ENCODE assay signal across 8 cellular contexts in genomic region chr19:7863157-7863970, GRCh38. TPM values are rescaled to one million over a fixed set of nuclear protein-coding genes. Genes with fewer than 3 reads are reported as not detected.
DNase-seq lines count a peak whose midpoint lies in the region; ATAC-seq lines count a peak whose summit lies in the region.
"Had no signal": no experiment of that assay in that cellular context is flagged by ENCODE, and none has a peak within 500 bp of the region (broad histone marks: within the 10 kb centered on the region; RNA-seq: fewer than 3 reads in every experiment).

No MANE protein-coding gene starts in this region.

- no peak overlapping the region for H3K27ac ChIP-seq in neuronal stem cell (replicated peaks; ENCODE audit: low read length)

- H3K4me2 ChIP-seq in neuronal stem cell (ENCODE audit: insufficient read depth, low read length, poor library complexity, severe bottlenecking): peak overlapping the region; percentile 94

- peak overlapping the region; percentile 35 for H2BK5ac ChIP-seq in neuronal stem cell (ENCODE audit: low read length)

- no peak for DNase-seq in activated CD4-positive, CD25-positive, alpha-beta regulatory T cell treated with anti-CD3 and anti-CD28 coated beads, Interleukin-2, amount 50 U/mL, for 72 hours
- no peak for DNase-seq in central memory CD8-positive, alpha-beta T cell (ENCODE audit: low spot score in 2 of 2)
- no peak for DNase-seq in neuronal stem cell (ENCODE audit: low spot score)
- no peak for DNase-seq in DMS79 (lab: John Stamatoyannopoulos, UW)
- DNase-seq in T1000 (lab: John Stamatoyannopoulos, UW): no peak
- DNase-seq: NCI-H2171 had no signal

- H3K18ac ChIP-seq in neuronal stem cell (ENCODE audit: low read length): peak overlapping the region; percentile 66

- peak overlapping the region; percentile 91 for H2AK5ac ChIP-seq in neuronal stem cell (ENCODE audit: low read depth, low read length)

- H2BK15ac ChIP-seq in neuronal stem cell (ENCODE audit: low read length): peak overlapping the region; percentile 81

- peaks cover 2 to 12% of the 10 kb centered on the region in 2 donors for H3K36me3 ChIP-seq in neuronal stem cell (replicated peaks in 1 of 2; ENCODE audit: control insufficient read depth in 2 of 2, insufficient read depth in 2 of 2, low read length in 2 of 2)

- peak overlapping the region; percentile 71 for H3K14ac ChIP-seq in neuronal stem cell (ENCODE audit: low read length)

- H3K4ac ChIP-seq in neuronal stem cell (ENCODE audit: low read length): no peak overlapping the region

- H2BK120ac ChIP-seq in neuronal stem cell (ENCODE audit: low read depth, low read length): peak overlapping the region; percentile 44

- peaks cover 2% of the 10 kb centered on the region for H3K79me1 ChIP-seq in neuronal stem cell (ENCODE audit: low read depth, low read length)

- peak overlapping the region in 1 of 2 donors; percentile 78 for H3K4me3 ChIP-seq in neuronal stem cell (ENCODE audit: low read length in 2 of 2)

- H3K9me3 ChIP-seq in neuronal stem cell (replicated peaks in 1 of 2; ENCODE audit: control insufficient read depth in 2 of 2, insufficient read depth in 1 of 2, low read depth in 1 of 2, low read length in 2 of 2): no peaks in the 10 kb centered on the region

- peak overlapping the region; percentile 82 for H4K8ac ChIP-seq in neuronal stem cell (ENCODE audit: low read depth, low read length)

- H3K9ac ChIP-seq in neuronal stem cell (ENCODE audit: low read depth, low read length, poor library complexity): peak overlapping the region; percentile 71

- H3K27ac Mint-ChIP-seq in central memory CD8-positive, alpha-beta T cell (ENCODE audit: low read depth): no peak overlapping the region
- H3K27ac Mint-ChIP-seq: T-helper 1 cell treated with Interleukin-12 subunit alpha and Interleukin-12 subunit beta and Interleukin-4 antibody, amounts not matched to agents 30 μg/mL and 1 μg/mL, for 36 hours had no signal

- peak overlapping the region; percentile 73 for H2BK12ac ChIP-seq in neuronal stem cell (ENCODE audit: low read length)

- WGBS in neuronal stem cell (ENCODE audit: extremely low coverage in 2 of 2, insufficient read length in 2 of 2, insufficient replicate concordance in 1 of 2), 2 donors: no CpG with 5 or more reads among the region's 83 CpGs

- peaks cover 11% of the 10 kb centered on the region for H3K4me1 Mint-ChIP-seq in central memory CD8-positive, alpha-beta T cell

- no peaks in the 10 kb centered on the region for H3K9me3 Mint-ChIP-seq in central memory CD8-positive, alpha-beta T cell
- H3K9me3 Mint-ChIP-seq: T-helper 1 cell treated with Interleukin-12 subunit alpha and Interleukin-12 subunit beta and Interleukin-4 antibody, amounts not matched to agents 30 μg/mL and 1 μg/mL, for 36 hours had no signal

- H3K36me3 Mint-ChIP-seq in central memory CD8-positive, alpha-beta T cell (ENCODE audit: insufficient read depth): peaks cover 1% of the 10 kb centered on the region

- peak overlapping the region; percentile 80 for H3K23ac ChIP-seq in neuronal stem cell (ENCODE audit: low read depth, low read length, poor library complexity)

- H3K4me1 ChIP-seq in neuronal stem cell (ENCODE audit: control insufficient read depth in 2 of 2, insufficient read depth in 1 of 2, low read depth in 1 of 2, low read length in 2 of 2): peaks cover 11 to 17% of the 10 kb centered on the region in 2 donors

- H3K27me3 Mint-ChIP-seq in central memory CD8-positive, alpha-beta T cell: peaks cover 36% of the 10 kb centered on the region

- peak overlapping the region; percentile 13 for H3K4me3 Mint-ChIP-seq in central memory CD8-positive, alpha-beta T cell
- H3K4me3 Mint-ChIP-seq: T-helper 1 cell treated with Interleukin-12 subunit alpha and Interleukin-12 subunit beta and Interleukin-4 antibody, amounts not matched to agents 30 μg/mL and 1 μg/mL, for 36 hours had no signal

- peak; percentile 17 to 18 for ATAC-seq in activated CD4-positive, CD25-positive, alpha-beta regulatory T cell treated with anti-CD3 and anti-CD28 coated beads, Interleukin-2, amount 50 U/mL, for 24 hours
- no peak for ATAC-seq in central memory CD8-positive, alpha-beta T cell (replicated peaks; ENCODE audit: extremely low read depth, poor library complexity, severe bottlenecking)

- peaks cover 0 to 47% (median 12%) of the 10 kb centered on the region in 3 experiments for H3K27me3 ChIP-seq in neuronal stem cell (ENCODE audit: control insufficient read depth in 3 of 3, insufficient read depth in 3 of 3, low read depth in 1 of 3, low read length in 3 of 3)

- no peak overlapping the region for H2AFZ ChIP-seq in neuronal stem cell (ENCODE audit: low read length)

- H4K91ac ChIP-seq in neuronal stem cell (ENCODE audit: low read depth, low read length, poor library complexity): no peak overlapping the region

RNA-seq across cellular contexts. Expression of gene PRR36, which starts 10.8 kb away (rescaled TPM):
- 21.9 TPM for polyA plus RNA-seq in neuronal stem cell (2013, experiment 1 of 2)
- polyA plus RNA-seq in neuronal stem cell (2013, experiment 2 of 2): 22.3 TPM

RNA-seq across cellular contexts. Expression of gene LRRC8E, which starts 24.9 kb away (rescaled TPM):
- 0.17 TPM for polyA plus RNA-seq in neuronal stem cell (2013, experiment 1 of 2)
- polyA plus RNA-seq in neuronal stem cell (2013, experiment 2 of 2): 0.24 TPM

RNA-seq across cellular contexts. Expression of gene EVI5L, which starts 33.3 kb away (rescaled TPM):
- 7.4 TPM for polyA plus RNA-seq in neuronal stem cell (2013, experiment 1 of 2)
- polyA plus RNA-seq in neuronal stem cell (2013, experiment 2 of 2): 7.5 TPM

RNA-seq across cellular contexts. Expression of gene MAP2K7, which starts 40.3 kb away (rescaled TPM):
- polyA plus RNA-seq in neuronal stem cell (2013, experiment 1 of 2): 32.5 TPM
- polyA plus RNA-seq in neuronal stem cell (2013, experiment 2 of 2): 32.3 TPM

RNA-seq across cellular contexts. Expression of gene TGFBR3L, which starts 51.3 kb away (rescaled TPM):
- polyA plus RNA-seq in neuronal stem cell (2013, experiment 1 of 2): 1.3 TPM
- 1.9 TPM for polyA plus RNA-seq in neuronal stem cell (2013, experiment 2 of 2)
